ENCODE assay signal across 23 cellular contexts in the genomic region with DNA sequence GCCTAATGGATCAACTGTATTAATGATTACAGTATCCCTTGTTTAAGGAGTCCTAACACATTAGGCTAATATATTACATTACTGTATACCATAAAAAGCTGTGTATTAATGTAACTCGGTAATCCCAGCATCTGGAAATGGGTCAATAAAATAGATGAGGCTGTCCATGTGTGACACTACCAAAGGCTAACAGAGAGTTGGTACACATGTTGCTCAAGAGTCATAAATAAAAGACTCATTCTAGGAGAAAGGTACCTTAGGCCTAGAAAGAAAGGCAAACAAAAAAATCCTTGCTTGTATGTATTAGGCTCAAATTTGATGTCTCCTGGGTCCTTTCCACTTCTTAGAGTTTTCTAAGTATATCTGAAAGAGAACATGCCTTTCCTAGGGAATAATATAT.
"Had no signal": no experiment of that assay in that cellular context is flagged by ENCODE, and none has a peak within 500 bp of the region (broad histone marks: within the 10 kb centered on the region; RNA-seq: fewer than 3 reads in every experiment).

No MANE protein-coding gene starts in this region.

- ATAC-seq: effector memory CD8-positive, alpha-beta T cell; naive thymus-derived CD4-positive, alpha-beta T cell; right cardiac atrium; stimulated activated memory B cell treated with anti-CD40 and anti-IgM and Interleukin-4, amounts not matched to agents 10 μg/mL and 1 μg/mL and 100 μg/mL, for 72 hours; stimulated activated naive CD8-positive, alpha-beta T cell treated with anti-CD3 and anti-CD28 coated beads, Interleukin-15, Interleukin-2, amounts not matched to agents 100 U/mL and 50 U/mL, for 24 hours had no signal

- H3K4me3 ChIP-seq: esophagus squamous epithelium, neural progenitor cell, skin epidermis, spleen, thoracic aorta, tibial nerve, upper lobe of left lung, uterus had no signal

- DNase-seq: cortex of kidney; effector memory CD8-positive, alpha-beta T cell; erythroblast; esophagus squamous epithelium; hypothalamus; immature natural killer cell; mesendoderm; midbrain; naive thymus-derived CD4-positive, alpha-beta T cell; right cardiac atrium; spleen; stimulated activated CD4-positive, alpha-beta T cell treated with anti-CD3 and anti-CD28 coated beads, Interleukin-4, amount 100 ng/mL, for 4 hours; stimulated activated naive CD8-positive, alpha-beta T cell treated with anti-CD3 and anti-CD28 coated beads, Interleukin-15, Interleukin-2, amounts not matched to agents 100 U/mL and 50 U/mL, for 24 hours; upper lobe of left lung; uterus had no signal

- H3K9me3 ChIP-seq: esophagus squamous epithelium, spleen, thoracic aorta, tibial nerve, upper lobe of left lung, uterus had no signal

- H2AFZ ChIP-seq: neural progenitor cell, parathyroid adenoma had no signal

- H3K4me2 ChIP-seq: neural progenitor cell had no signal

- H3K27me3 ChIP-seq: esophagus squamous epithelium, neural progenitor cell, spleen, tibial nerve, upper lobe of left lung, uterus had no signal

- H3K27me3 Mint-ChIP-seq: effector memory CD8-positive, alpha-beta T cell; naive thymus-derived CD4-positive, alpha-beta T cell; progenitor cell of endocrine pancreas; stimulated activated memory B cell treated with anti-CD40 and anti-IgM and Interleukin-4, amounts not matched to agents 10 μg/mL and 1 μg/mL and 100 μg/mL, for 72 hours had no signal

- H3K27ac ChIP-seq: esophagus squamous epithelium, neural progenitor cell, parathyroid adenoma, skin epidermis, spleen, thoracic aorta, upper lobe of left lung, uterus had no signal

- H3K36me3 ChIP-seq: uterus had no signal

- H3K27ac Mint-ChIP-seq: nephron; neural progenitor cell; stimulated activated memory B cell treated with anti-CD40 and anti-IgM and Interleukin-4, amounts not matched to agents 10 μg/mL and 1 μg/mL and 100 μg/mL, for 72 hours had no signal

- H3K9ac ChIP-seq: neural progenitor cell, parathyroid adenoma had no signal

- H3K4me1 ChIP-seq: neural progenitor cell, uterus had no signal

- H3K4me3 Mint-ChIP-seq: effector memory CD8-positive, alpha-beta T cell; immature natural killer cell; naive thymus-derived CD4-positive, alpha-beta T cell; nephron; neural progenitor cell; stimulated activated memory B cell treated with anti-CD40 and anti-IgM and Interleukin-4, amounts not matched to agents 10 μg/mL and 1 μg/mL and 100 μg/mL, for 72 hours had no signal

- H3K9me3 Mint-ChIP-seq: effector memory CD8-positive, alpha-beta T cell; immature natural killer cell; naive thymus-derived CD4-positive, alpha-beta T cell; nephron; neural progenitor cell; stimulated activated memory B cell treated with anti-CD40 and anti-IgM and Interleukin-4, amounts not matched to agents 10 μg/mL and 1 μg/mL and 100 μg/mL, for 72 hours had no signal
